Comparison of ENCODE assay signal across 35 cellular contexts in the genomic region with DNA sequence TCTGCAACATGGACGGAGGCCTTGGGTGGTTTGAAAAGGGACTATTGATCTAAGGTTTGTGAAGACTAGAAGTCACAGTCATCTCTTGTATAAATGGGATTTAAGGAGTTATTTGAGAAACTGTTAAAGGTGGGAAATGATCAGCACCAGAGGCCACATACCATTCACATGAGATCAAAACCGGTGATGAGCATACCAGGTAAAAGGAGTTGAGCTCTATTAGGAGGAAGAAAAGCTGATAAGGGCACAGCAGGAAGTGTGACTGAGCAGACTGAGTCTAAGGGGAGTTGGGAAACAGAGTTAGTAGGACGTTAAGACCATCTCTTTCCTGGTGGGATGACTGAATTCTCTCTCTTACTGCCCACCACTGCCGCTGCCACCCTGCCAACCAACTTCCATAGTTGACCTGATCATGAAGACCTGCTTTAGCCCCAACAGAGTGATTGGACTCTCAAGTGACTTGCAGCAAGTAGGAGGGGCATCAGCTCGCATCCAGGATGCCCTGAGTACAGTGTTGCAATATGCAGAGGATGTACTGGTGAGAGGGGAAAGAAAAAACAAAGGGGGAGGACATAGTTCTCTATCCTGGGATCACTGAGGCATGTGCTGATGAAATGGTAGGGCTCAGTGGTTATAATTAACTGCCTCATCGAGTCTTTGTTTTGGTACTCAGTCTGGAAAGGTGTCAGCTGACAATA. TPM values are rescaled to one million over a fixed set of nuclear protein-coding genes. Genes with fewer than 3 reads are reported as not detected.
"Had no signal": no experiment of that assay in that cellular context is flagged by ENCODE, and none has a peak within 500 bp of the region (broad histone marks: within the 10 kb centered on the region; RNA-seq: fewer than 3 reads in every experiment).

No MANE protein-coding gene starts in this region.

- H3K27ac ChIP-seq: ascending aorta, cardiac muscle cell, coronary artery, dorsolateral prefrontal cortex, gastroesophageal sphincter, pancreas, prostate gland, right atrium auricular region, SK-N-MC, spleen, uterus, VCaP had no signal

- H3K27me3 Mint-ChIP-seq: activated CD8-positive, alpha-beta memory T cell treated with anti-CD3 and anti-CD28 coated beads, Interleukin-2, amount 10 ng/mL, durations not matched to agents 7 days and 5 days; brain; naive thymus-derived CD4-positive, alpha-beta T cell; type B pancreatic cell had no signal

- H3K27ac Mint-ChIP-seq: activated naive CD4-positive, alpha-beta T cell treated with anti-CD3 and anti-CD28 coated beads for 36 hours; brain; mesothelial cell of epicardium; type B pancreatic cell had no signal

- H3K36me3 ChIP-seq: uterus had no signal

- H3K9me3 ChIP-seq: ascending aorta, gastroesophageal sphincter, pancreas, prostate gland, right atrium auricular region, spleen, uterus had no signal

- H3K9me3 Mint-ChIP-seq: activated naive CD4-positive, alpha-beta T cell treated with anti-CD3 and anti-CD28 coated beads for 36 hours; brain; mesothelial cell of epicardium; naive thymus-derived CD4-positive, alpha-beta T cell; type B pancreatic cell had no signal

- DNase-seq: activated CD4-positive, alpha-beta T cell treated with anti-CD3 and anti-CD28 coated beads, Interleukin-2, amount 50 U/mL, for 4 hours; activated CD8-positive, alpha-beta memory T cell treated with anti-CD3 and anti-CD28 coated beads, Interleukin-2, amount 10 ng/mL, durations not matched to agents 7 days and 5 days; activated effector memory CD4-positive, alpha-beta T cell treated with anti-CD3 and anti-CD28 coated beads, Interleukin-2, amount 50 U/mL, for 16 hours; activated naive CD4-positive, alpha-beta T cell treated with anti-CD3 and anti-CD28 coated beads for 36 hours; dorsolateral prefrontal cortex; effector memory CD4-positive, alpha-beta T cell; hippocampal formation; kidney; left colon; mammary epithelial cell; naive thymus-derived CD4-positive, alpha-beta T cell; pancreas; spleen; stimulated activated naive CD4-positive, alpha-beta T cell treated with Interleukin-2 at 50 U/mL for 16 hours; T-helper 9 cell; uterus had no signal

- H3K27me3 ChIP-seq: ascending aorta, cardiac muscle cell, dorsolateral prefrontal cortex, gastroesophageal sphincter, pancreas, right atrium auricular region, spleen, uterus had no signal

- H3K4me3 ChIP-seq: ascending aorta, cardiac muscle cell, coronary artery, dorsolateral prefrontal cortex, gastroesophageal sphincter, pancreas, prostate gland, right atrium auricular region, SK-N-MC, spleen, uterus had no signal

- H3K4me3 Mint-ChIP-seq: activated CD8-positive, alpha-beta memory T cell treated with anti-CD3 and anti-CD28 coated beads, Interleukin-2, amount 10 ng/mL, durations not matched to agents 7 days and 5 days; activated naive CD4-positive, alpha-beta T cell treated with anti-CD3 and anti-CD28 coated beads for 36 hours; brain; mesothelial cell of epicardium; naive thymus-derived CD4-positive, alpha-beta T cell; type B pancreatic cell had no signal

- ATAC-seq: activated CD8-positive, alpha-beta memory T cell treated with anti-CD3 and anti-CD28 coated beads, Interleukin-2, amount 10 ng/mL, durations not matched to agents 7 days and 5 days; gastroesophageal sphincter; left colon; naive thymus-derived CD4-positive, alpha-beta T cell; pancreas had no signal

- H3K4me1 Mint-ChIP-seq: mesothelial cell of epicardium had no signal

- H3K4me1 ChIP-seq: pancreas, prostate gland had no signal

RNA-seq across cellular contexts. Expression of a gene that starts 29.5 kb away (rescaled TPM):
- total RNA-seq: activated CD8-positive, alpha-beta memory T cell treated with anti-CD3 and anti-CD28 coated beads, Interleukin-2, amount 10 ng/mL, durations not matched to agents 7 days and 5 days; activated naive CD4-positive, alpha-beta T cell treated with anti-CD3 and anti-CD28 coated beads for 36 hours; ascending aorta; cardiac muscle cell; cerebellum; endothelial cell of umbilical vein; gastroesophageal sphincter; kidney; left colon; liver; mesothelial cell of epicardium; naive thymus-derived CD4-positive, alpha-beta T cell; pancreas; prostate gland; right atrium auricular region; spleen; subcutaneous adipose tissue; T-helper 1 cell treated with Interleukin-12 subunit alpha and Interleukin-12 subunit beta and Interleukin-4 antibody, amounts not matched to agents 30 ng/mL and 1 ng/mL, for 36 hours; uterus had no signal
- polyA plus RNA-seq: cardiac muscle cell; endothelial cell of umbilical vein; esophagus; liver; naive thymus-derived CD4-positive, alpha-beta T cell; neural cell; spleen had no signal

RNA-seq across cellular contexts. Expression of a gene that starts 53.2 kb away (rescaled TPM):
- total RNA-seq: activated CD8-positive, alpha-beta memory T cell treated with anti-CD3 and anti-CD28 coated beads, Interleukin-2, amount 10 ng/mL, durations not matched to agents 7 days and 5 days; activated naive CD4-positive, alpha-beta T cell treated with anti-CD3 and anti-CD28 coated beads for 36 hours; ascending aorta; cardiac muscle cell; cerebellum; dorsolateral prefrontal cortex; endothelial cell of umbilical vein; gastroesophageal sphincter; kidney; left colon; liver; mesothelial cell of epicardium; naive thymus-derived CD4-positive, alpha-beta T cell; pancreas; prostate gland; right atrium auricular region; spleen; subcutaneous adipose tissue; T-helper 1 cell treated with Interleukin-12 subunit alpha and Interleukin-12 subunit beta and Interleukin-4 antibody, amounts not matched to agents 30 ng/mL and 1 ng/mL, for 36 hours; uterus had no signal
- polyA plus RNA-seq: cardiac muscle cell; endothelial cell of umbilical vein; esophagus; liver; mammary epithelial cell; naive thymus-derived CD4-positive, alpha-beta T cell; neural cell; pancreas; spleen; thymus had no signal
